In the genomic region with DNA sequence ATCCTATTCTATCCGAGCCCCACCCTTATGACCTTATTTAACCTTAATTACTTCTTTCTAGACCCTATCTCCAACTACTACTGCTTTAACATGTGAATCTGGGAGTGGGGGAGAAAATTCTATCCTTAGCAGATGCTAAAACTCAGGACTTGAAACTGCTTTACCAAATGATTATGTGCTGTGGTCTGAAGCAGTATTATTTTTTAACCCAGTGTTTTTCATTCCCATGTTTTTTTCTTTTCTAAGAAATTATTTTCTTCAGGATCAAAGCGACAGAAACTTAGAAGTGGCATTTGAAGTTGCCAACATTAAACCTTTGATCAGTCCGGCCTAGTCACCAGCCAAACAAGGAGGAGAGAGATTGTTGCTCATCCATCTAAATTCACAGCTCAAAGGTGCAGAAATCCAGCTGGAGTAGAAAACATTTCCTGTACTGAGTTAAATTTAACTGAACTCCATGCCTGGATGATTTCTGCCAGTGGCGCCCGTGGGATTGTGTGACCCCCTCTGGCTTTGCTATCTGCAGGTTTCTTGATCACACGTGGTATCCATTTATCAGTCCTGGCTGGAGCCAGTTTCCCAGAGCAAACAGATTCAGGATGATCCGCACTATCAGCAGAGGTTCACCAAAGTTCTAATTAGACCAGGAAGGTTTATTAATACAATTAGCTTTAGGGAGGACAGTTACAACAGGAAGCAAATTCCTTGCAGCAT, we compare ENCODE assay signal across 19 cellular contexts.
DNase-seq lines count a peak whose midpoint lies in the region; ATAC-seq and TF ChIP-seq lines count a peak whose summit lies in the region.
"Had no signal": no experiment of that assay in that cellular context is flagged by ENCODE, and none has a peak within 500 bp of the region (broad histone marks: within the 10 kb centered on the region; RNA-seq: fewer than 3 reads in every experiment).

No MANE protein-coding gene starts in this region.

- TF ChIP-seq CTCF in CD14-positive monocyte (IDR thresholded peaks at IDR 0.05), result no peak
- no peak for TF ChIP-seq CTCF in fibroblast of mammary gland (conservative IDR thresholded peaks at IDR 0.05; ENCODE audit: control insufficient read depth, insufficient read depth, low read depth, low read length)
- TF ChIP-seq CTCF in nephron progenitor cell (IDR thresholded peaks at IDR 0.05), result no peak
- TF ChIP-seq CTCF in psoas muscle (IDR thresholded peaks at IDR 0.05), result no peak

- no peak for ATAC-seq in HG03354 (IDR thresholded peaks at IDR 0.05; ENCODE audit: poor library complexity, severe bottlenecking, unreplicated experiment)
- ATAC-seq in psoas muscle, result no peak
- no peak for ATAC-seq in HG02852 (IDR thresholded peaks at IDR 0.05; ENCODE audit: unreplicated experiment)
- ATAC-seq: GM12878 had no signal

- DNase-seq in CD14-positive monocyte (ENCODE audit: low spot score) (no peak), NCI-H146 treated with DMSO at 0.1 percent for 48 hours (lab: John Stamatoyannopoulos, UW; ENCODE audit: unreplicated experiment) (peak; percentile 58), fibroblast of mammary gland (ENCODE audit: low read depth) (peak; percentile 3), nephron progenitor cell (peak; percentile 15), GDM1 (lab: John Stamatoyannopoulos, UW) (no peak), psoas muscle (no peak)
- DNase-seq: activated CD8-positive, alpha-beta memory T cell treated with anti-CD3 and anti-CD28 coated beads, Interleukin-2, amount 50 U/mL, for 4 hours; activated naive CD8-positive, alpha-beta T cell treated with anti-CD3 and anti-CD28 coated beads for 36 hours; cerebellar nuclear complex; DND-41; erythroblast; hippocampal formation; NCI-H1436 treated with DMSO at 0.1 percent for 48 hours had no signal

- 62 to 65% (median 64%) methylated on average over 7 of the region's 7 CpGs for WGBS in psoas muscle, 3 donors

- no peak overlapping the region for H3K4me3 ChIP-seq in fibroblast of mammary gland (ENCODE audit: control insufficient read depth, low read depth, low read length)
- no peak overlapping the region for H3K4me3 ChIP-seq in psoas muscle
- H3K4me3 ChIP-seq: GM12878, pancreas, SJSA1 had no signal

- H3K4me3 Mint-ChIP-seq in CD14-positive monocyte (no peak overlapping the region), nephron progenitor cell (peak overlapping the region; percentile 19)
- H3K4me3 Mint-ChIP-seq: activated naive CD8-positive, alpha-beta T cell treated with anti-CD3 and anti-CD28 coated beads for 36 hours; memory B cell had no signal

- H3K27ac Mint-ChIP-seq in CD14-positive monocyte, result peak overlapping the region; percentile 57 to 96 (median 85)
- H3K27ac Mint-ChIP-seq in nephron progenitor cell, result peak overlapping the region; percentile 81
- H3K27ac Mint-ChIP-seq: activated naive CD8-positive, alpha-beta T cell treated with anti-CD3 and anti-CD28 coated beads for 36 hours; memory B cell had no signal

- H3K27me3 ChIP-seq in psoas muscle (ENCODE audit: insufficient read depth in 3 of 3, low read length in 2 of 3), result no peaks in the 10 kb centered on the region
- H3K27me3 ChIP-seq: pancreas, SJSA1 had no signal

- intact Hi-C loops in CD14-positive monocyte (cut with micrococcal nuclease), result no loop called here
- intact Hi-C loops in psoas muscle (cut with DNase I), result no loop called here

- peaks cover 5% of the 10 kb centered on the region for H3K4me1 ChIP-seq in psoas muscle
- H3K4me1 ChIP-seq: pancreas had no signal

- peaks cover 84% of the 10 kb centered on the region for H3K4me1 Mint-ChIP-seq in CD14-positive monocyte
- peaks cover 38% of the 10 kb centered on the region for H3K4me1 Mint-ChIP-seq in nephron progenitor cell
- H3K4me1 Mint-ChIP-seq: activated naive CD8-positive, alpha-beta T cell treated with anti-CD3 and anti-CD28 coated beads for 36 hours; memory B cell had no signal

- H3K27ac ChIP-seq in psoas muscle, result no peak overlapping the region
- H3K27ac ChIP-seq: pancreas, SJSA1 had no signal

- H3K9me3 Mint-ChIP-seq in CD14-positive monocyte (peaks cover 0 to 3% (median 0%) of the 10 kb centered on the region in 7 donors), nephron progenitor cell (no peaks in the 10 kb centered on the region)
- H3K9me3 Mint-ChIP-seq: activated naive CD8-positive, alpha-beta T cell treated with anti-CD3 and anti-CD28 coated beads for 36 hours; memory B cell had no signal

- H3K27me3 Mint-ChIP-seq in CD14-positive monocyte (ENCODE audit: low read depth in 3 of 3) (no peaks in the 10 kb centered on the region), nephron progenitor cell (ENCODE audit: low read depth, poor library complexity) (no peaks in the 10 kb centered on the region)
- H3K27me3 Mint-ChIP-seq: activated naive CD8-positive, alpha-beta T cell treated with anti-CD3 and anti-CD28 coated beads for 36 hours had no signal

- H3K36me3 ChIP-seq in psoas muscle (ENCODE audit: insufficient read depth in 1 of 2, low read depth in 1 of 2), result no peaks in the 10 kb centered on the region
- H3K36me3 ChIP-seq: pancreas, SJSA1 had no signal

- no peaks in the 10 kb centered on the region for H3K9me3 ChIP-seq in psoas muscle
- H3K9me3 ChIP-seq: pancreas, SJSA1 had no signal

- H3K36me3 Mint-ChIP-seq in CD14-positive monocyte (peaks cover 5 to 9% of the 10 kb centered on the region in 2 donors), nephron progenitor cell (ENCODE audit: low read depth) (no peaks in the 10 kb centered on the region)
- H3K36me3 Mint-ChIP-seq: activated naive CD8-positive, alpha-beta T cell treated with anti-CD3 and anti-CD28 coated beads for 36 hours; memory B cell had no signal

Comparison
In these comparisons a context has a peak if more than half of its experiments do, and no peak if none do; other contexts are left out.
1. DNase-seq: peak in NCI-H146 treated with DMSO at 0.1 percent for 48 hours (single experiment), fibroblast of mammary gland (single experiment) and nephron progenitor cell (single experiment); none in CD14-positive monocyte (single experiment), GDM1 (single experiment) and psoas muscle (0 of 2).